ENCODE assay signal across 9 cellular contexts in the genomic region with DNA sequence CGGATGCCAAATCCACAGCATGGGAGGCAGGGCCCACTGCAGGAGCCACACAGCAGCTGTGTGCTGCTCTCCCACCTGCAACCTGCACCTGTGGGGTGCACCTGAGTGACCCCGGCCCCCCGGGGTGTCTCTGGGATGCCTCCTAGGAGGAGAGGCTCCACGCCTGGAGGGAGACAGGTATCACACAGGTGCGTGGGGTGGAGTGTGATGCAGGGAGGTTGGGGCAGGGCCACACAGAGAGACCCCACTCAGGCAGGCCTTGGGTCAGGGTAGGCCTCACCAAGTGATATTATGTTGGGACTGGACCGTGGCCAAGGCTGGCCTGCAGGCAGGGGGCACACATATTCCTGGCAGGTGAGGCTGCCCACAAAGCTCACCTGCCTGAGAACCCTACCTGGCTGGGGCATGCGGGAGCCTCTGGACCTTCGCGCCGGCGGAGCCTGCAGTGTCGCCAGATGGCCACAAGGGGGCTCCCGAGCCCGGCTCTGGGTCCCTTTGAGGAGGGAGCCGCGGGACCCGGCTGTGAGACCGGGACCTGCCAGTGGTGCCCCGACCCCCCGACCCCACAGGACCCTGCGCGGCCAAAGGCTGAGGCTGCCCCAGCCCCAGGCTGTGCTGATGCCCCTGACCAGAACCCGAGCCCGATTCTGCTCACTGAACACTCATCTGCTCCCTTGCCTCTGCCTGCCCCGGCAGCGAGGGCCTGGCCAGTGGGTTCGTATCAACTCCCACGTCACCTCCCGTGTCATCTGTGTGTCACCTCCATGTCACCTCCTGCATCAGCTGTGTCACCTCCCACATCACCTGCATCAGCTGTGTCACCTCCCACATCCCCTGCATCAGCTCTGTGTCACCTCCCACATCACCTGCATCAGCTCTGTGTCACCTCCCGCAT. TPM values are rescaled to one million over a fixed set of nuclear protein-coding genes. Genes with fewer than 3 reads are reported as not detected.
DNase-seq lines count a peak whose midpoint lies in the region; ATAC-seq and TF ChIP-seq lines count a peak whose summit lies in the region.
"Had no signal": no experiment of that assay in that cellular context is flagged by ENCODE, and none has a peak within 500 bp of the region (broad histone marks: within the 10 kb centered on the region; RNA-seq: fewer than 3 reads in every experiment).

No MANE protein-coding gene starts in this region.

- H3K4me1 Mint-ChIP-seq in activated CD8-positive, alpha-beta T cell treated with anti-CD3 and anti-CD28 coated beads for 36 hours (ENCODE audit: low read depth): peaks cover 1% of the 10 kb centered on the region
- peaks cover 13 to 19% (median 16%) of the 10 kb centered on the region in 3 donors for H3K4me1 Mint-ChIP-seq in naive B cell
- peaks cover 9% of the 10 kb centered on the region for H3K4me1 Mint-ChIP-seq in stimulated activated naive CD8-positive, alpha-beta T cell treated with anti-CD3 and anti-CD28 coated beads, Interleukin-15, amount 100 ng/mL, for 72 hours

- H3K27me3 ChIP-seq in GM06990 (replicated peaks; ENCODE audit: control insufficient read depth, insufficient read depth, low read length): peaks cover 1% of the 10 kb centered on the region; the same call in 1 of the 2 replicates
- H3K27me3 ChIP-seq in effector memory CD4-positive, alpha-beta T cell (replicated peaks; ENCODE audit: control insufficient read depth, insufficient read depth, low read length, poor library complexity, severe bottlenecking): no peaks in the 10 kb centered on the region

- no peak for DNase-seq in GM06990 (ENCODE audit: extremely low read depth, insufficient read length)
- peak; percentile 8 for DNase-seq in MV-4-11 (lab: John Stamatoyannopoulos, UW)
- peak; percentile 76 for DNase-seq in activated CD8-positive, alpha-beta T cell treated with anti-CD3 and anti-CD28 coated beads for 36 hours
- DNase-seq in effector memory CD4-positive, alpha-beta T cell: peak; percentile 46 to 56 (median 48)
- peak; percentile 69 for DNase-seq in naive B cell
- peak; percentile 70 to 73 for DNase-seq in stimulated activated naive CD8-positive, alpha-beta T cell treated with anti-CD3 and anti-CD28 coated beads, Interleukin-15, amount 100 ng/mL, for 72 hours

- no peaks in the 10 kb centered on the region for H3K9me3 ChIP-seq in effector memory CD4-positive, alpha-beta T cell (ENCODE audit: control insufficient read depth, low read length)

- no peak overlapping the region for H3K4me3 ChIP-seq in GM06990 (replicated peaks; ENCODE audit: low read depth, low read length)
- no peak overlapping the region for H3K4me3 ChIP-seq in effector memory CD4-positive, alpha-beta T cell (ENCODE audit: insufficient read depth, low read depth, low read length, poor library complexity, severe bottlenecking)

- peaks cover 3% of the 10 kb centered on the region for H3K9me3 Mint-ChIP-seq in activated CD8-positive, alpha-beta T cell treated with anti-CD3 and anti-CD28 coated beads for 36 hours
- peaks cover 0 to 9% (median 5%) of the 10 kb centered on the region in 7 donors for H3K9me3 Mint-ChIP-seq in naive B cell
- H3K9me3 Mint-ChIP-seq in stimulated activated naive CD8-positive, alpha-beta T cell treated with anti-CD3 and anti-CD28 coated beads, Interleukin-15, amount 100 ng/mL, for 72 hours: peaks cover 0 to 4% of the 10 kb centered on the region in 2 donors
- H3K9me3 Mint-ChIP-seq: T-helper 1 cell treated with Interleukin-12 subunit alpha and Interleukin-12 subunit beta and Interleukin-4 antibody, amounts not matched to agents 30 μg/mL and 1 μg/mL, for 36 hours had no signal

- no peak overlapping the region for H3K4me3 Mint-ChIP-seq in activated CD8-positive, alpha-beta T cell treated with anti-CD3 and anti-CD28 coated beads for 36 hours
- H3K4me3 Mint-ChIP-seq in naive B cell: no peak overlapping the region
- peak overlapping the region in 1 of 2 donors; percentile 35 for H3K4me3 Mint-ChIP-seq in stimulated activated naive CD8-positive, alpha-beta T cell treated with anti-CD3 and anti-CD28 coated beads, Interleukin-15, amount 100 ng/mL, for 72 hours
- H3K4me3 Mint-ChIP-seq: T-helper 1 cell treated with Interleukin-12 subunit alpha and Interleukin-12 subunit beta and Interleukin-4 antibody, amounts not matched to agents 30 μg/mL and 1 μg/mL, for 36 hours had no signal

- CTCF ChIA-PET in activated CD8-positive, alpha-beta T cell treated with anti-CD3 and anti-CD28 coated beads for 36 hours (lab: Charles Lee): interaction anchor here (0.6 to 1.8 kb wide), 13 partner anchors 9 to 834 kb away, joined by 3 to 8 read pairs (median 3); no protein-coding TSS in a partner anchor

- TF ChIP-seq CTCF in GM06990 (IDR thresholded peaks at IDR 0.05; ENCODE audit: insufficient read depth, low read length, poor library complexity, severe bottlenecking): peak; percentile 99
- peak; percentile 99 for TF ChIP-seq CTCF in activated CD8-positive, alpha-beta T cell treated with anti-CD3 and anti-CD28 coated beads for 36 hours (IDR thresholded peaks at IDR 0.05)

- POLR2A ChIA-PET in activated CD8-positive, alpha-beta T cell treated with anti-CD3 and anti-CD28 coated beads for 36 hours (lab: Charles Lee): interaction anchor here (0.9 kb wide), 1 partner anchor 8 kb away, joined by 4 read pairs; no protein-coding TSS in a partner anchor

- peaks cover 3% of the 10 kb centered on the region for H3K4me1 ChIP-seq in effector memory CD4-positive, alpha-beta T cell (ENCODE audit: control insufficient read depth, insufficient read depth, low read length, poor library complexity, severe bottlenecking)

- H3K36me3 ChIP-seq in GM06990 (ENCODE audit: control insufficient read depth, insufficient read depth, low read length): no peaks in the 10 kb centered on the region
- H3K36me3 ChIP-seq in effector memory CD4-positive, alpha-beta T cell (ENCODE audit: control insufficient read depth, insufficient read depth, low read length): no peaks in the 10 kb centered on the region

- intact Hi-C loops in activated CD8-positive, alpha-beta T cell treated with anti-CD3 and anti-CD28 coated beads for 36 hours (cut with micrococcal nuclease): no loop called here

- ATAC-seq in activated CD8-positive, alpha-beta T cell treated with anti-CD3 and anti-CD28 coated beads for 36 hours: peak; percentile 95
- peak; percentile 74 to 82 for ATAC-seq in naive B cell (ENCODE audit: low read depth in 2 of 2)
- peak; percentile 85 for ATAC-seq in stimulated activated naive CD8-positive, alpha-beta T cell treated with anti-CD3 and anti-CD28 coated beads, Interleukin-15, amount 100 ng/mL, for 72 hours
- ATAC-seq in GM18858 (IDR thresholded peaks at IDR 0.05; ENCODE audit: unreplicated experiment): no peak
- ATAC-seq in HG02970 (IDR thresholded peaks at IDR 0.05; ENCODE audit: low FRiP score, unreplicated experiment): no peak

- peaks cover 15% of the 10 kb centered on the region for H3K27me3 Mint-ChIP-seq in activated CD8-positive, alpha-beta T cell treated with anti-CD3 and anti-CD28 coated beads for 36 hours
- H3K27me3 Mint-ChIP-seq in naive B cell: peaks cover 0 to 9% (median 0%) of the 10 kb centered on the region in 3 donors
- H3K27me3 Mint-ChIP-seq in stimulated activated naive CD8-positive, alpha-beta T cell treated with anti-CD3 and anti-CD28 coated beads, Interleukin-15, amount 100 ng/mL, for 72 hours: peaks cover 46% of the 10 kb centered on the region

- H3K27ac ChIP-seq in effector memory CD4-positive, alpha-beta T cell (ENCODE audit: insufficient read depth, low read length, poor library complexity, severe bottlenecking): no peak overlapping the region

- H3K27ac Mint-ChIP-seq in activated CD8-positive, alpha-beta T cell treated with anti-CD3 and anti-CD28 coated beads for 36 hours: no peak overlapping the region
- peak overlapping the region in 4 of 6 donors; percentile 39 to 66 (median 56) for H3K27ac Mint-ChIP-seq in naive B cell
- H3K27ac Mint-ChIP-seq in stimulated activated naive CD8-positive, alpha-beta T cell treated with anti-CD3 and anti-CD28 coated beads, Interleukin-15, amount 100 ng/mL, for 72 hours: no peak overlapping the region
- H3K27ac Mint-ChIP-seq: T-helper 1 cell treated with Interleukin-12 subunit alpha and Interleukin-12 subunit beta and Interleukin-4 antibody, amounts not matched to agents 30 μg/mL and 1 μg/mL, for 36 hours had no signal

- no peaks in the 10 kb centered on the region for H3K36me3 Mint-ChIP-seq in activated CD8-positive, alpha-beta T cell treated with anti-CD3 and anti-CD28 coated beads for 36 hours (ENCODE audit: low read depth)
- peaks cover 0 to 3% of the 10 kb centered on the region in 2 donors for H3K36me3 Mint-ChIP-seq in naive B cell

RNA-seq across cellular contexts. Expression of a gene that starts 11.4 kb away (rescaled TPM):
- total RNA-seq in activated CD8-positive, alpha-beta T cell treated with anti-CD3 and anti-CD28 coated beads for 36 hours: 10 to 100 TPM; 12.0 to 12.1 TPM
- 1 to 10 TPM; 1.4 to 3.3 (median 1.9) TPM for polyA plus RNA-seq in naive B cell (ENCODE audit: low read depth in 6 of 6)

RNA-seq across cellular contexts. Expression of a gene that starts 46.8 kb away (rescaled TPM):
- 10 to 100 TPM; 30.1 to 31.1 TPM for total RNA-seq in activated CD8-positive, alpha-beta T cell treated with anti-CD3 and anti-CD28 coated beads for 36 hours
- 10 to 100 TPM in 3 of 6 donors, 1 to 10 TPM in 3; 3.5 to 13.6 (median 8.3) TPM for polyA plus RNA-seq in naive B cell (ENCODE audit: low read depth in 6 of 6)

RNA-seq across cellular contexts. Expression of a gene that starts 51.1 kb away (rescaled TPM):
- 10 to 100 TPM; 93.9 to 95.7 TPM for total RNA-seq in activated CD8-positive, alpha-beta T cell treated with anti-CD3 and anti-CD28 coated beads for 36 hours
- polyA plus RNA-seq in naive B cell (ENCODE audit: low read depth in 6 of 6): 100 to 1,000 TPM; 115 to 495 (median 235) TPM

Comparison
In these comparisons a context has a peak if more than half of its experiments do, and no peak if none do; other contexts are left out.
1. ATAC-seq: peak in activated CD8-positive, alpha-beta T cell treated with anti-CD3 and anti-CD28 coated beads for 36 hours (single experiment), naive B cell (2 of 2) and stimulated activated naive CD8-positive, alpha-beta T cell treated with anti-CD3 and anti-CD28 coated beads, Interleukin-15, amount 100 ng/mL, for 72 hours (single experiment); none in GM18858 (single experiment) and HG02970 (single experiment).
2. H3K27ac Mint-ChIP-seq: peak in naive B cell (4 of 6); none in activated CD8-positive, alpha-beta T cell treated with anti-CD3 and anti-CD28 coated beads for 36 hours (single experiment) and stimulated activated naive CD8-positive, alpha-beta T cell treated with anti-CD3 and anti-CD28 coated beads, Interleukin-15, amount 100 ng/mL, for 72 hours (0 of 2).